ENCODE assay signal across 33 cellular contexts in the genomic region with DNA sequence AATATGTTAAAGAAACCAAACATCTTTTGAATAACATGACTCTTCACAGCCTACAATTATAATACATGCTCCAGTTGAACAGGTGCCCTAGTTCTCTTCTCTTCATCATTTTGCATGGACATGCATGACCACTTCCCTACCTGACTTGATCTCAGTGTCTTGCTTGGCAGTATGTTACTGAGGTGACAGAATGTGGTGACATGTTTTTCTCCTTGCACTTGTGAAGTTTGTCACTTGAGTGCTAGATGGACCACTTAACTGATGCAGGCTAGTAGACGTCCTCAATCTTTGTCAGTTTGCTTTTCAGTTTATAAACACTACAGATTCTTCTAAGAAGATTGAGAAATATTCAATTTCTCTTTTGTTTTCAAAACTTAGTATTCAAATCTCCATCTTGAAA. TPM values are rescaled to one million over a fixed set of nuclear protein-coding genes. Genes with fewer than 3 reads are reported as not detected.
"Had no signal": no experiment of that assay in that cellular context is flagged by ENCODE, and none has a peak within 500 bp of the region (broad histone marks: within the 10 kb centered on the region; RNA-seq: fewer than 3 reads in every experiment).

No MANE protein-coding gene starts in this region.

- H3K9me3 ChIP-seq: adrenal gland, ascending aorta, body of pancreas, breast epithelium had no signal

- DNase-seq: activated effector memory CD4-positive, alpha-beta T cell treated with anti-CD3 and anti-CD28 coated beads, Interleukin-2, amount 50 U/mL, for 16 hours; activated effector memory CD4-positive, alpha-beta T cell treated with Interleukin-2 at 50 U/mL for 16 hours; activated gamma-delta T cell; activated gamma-delta T cell treated with Interleukin-2 at 50 U/mL for 16 hours; activated naive CD4-positive, alpha-beta T cell; activated naive CD4-positive, alpha-beta T cell treated with anti-CD3 and anti-CD28 coated beads for 36 hours; activated naive CD4-positive, alpha-beta T cell treated with anti-CD3 and anti-CD28 coated beads, Interleukin-2, amount 10 ng/mL, durations not matched to agents 7 days and 5 days; activated naive CD4-positive, alpha-beta T cell treated with anti-CD3 and anti-CD28 coated beads, Interleukin-2, amount 50 U/mL, for 16 hours; activated naive CD4-positive, alpha-beta T cell treated with Interleukin-2 at 50 U/mL for 16 hours; activated naive CD8-positive, alpha-beta T cell treated with anti-CD3 and anti-CD28 coated beads for 36 hours; activated naive CD8-positive, alpha-beta T cell treated with anti-CD3 and anti-CD28 coated beads, Interleukin-2, amount 10 ng/mL, durations not matched to agents 7 days and 5 days; activated naive CD8-positive, alpha-beta T cell treated with anti-CD3 and anti-CD28 coated beads, Interleukin-2, amount 50 U/mL, for 24 hours; activated T-cell treated with anti-CD3 and anti-CD28 coated beads, Interleukin-2, amount 50 U/mL, for 1 hour; activated T-cell treated with anti-CD3 and anti-CD28 coated beads, Interleukin-2, amount 50 U/mL, for 24 hours; activated T-cell treated with anti-CD3 and anti-CD28 coated beads, Interleukin-2, amount 50 U/mL, for 4 hours; activated T-cell treated with anti-CD3 and anti-CD28 coated beads, Interleukin-2, amount 50 U/mL, for 48 hours; activated T-cell treated with anti-CD3 and anti-CD28 coated beads, Interleukin-2, amount 50 U/mL, for 72 hours; adrenal gland; amniotic stem cell; amygdala; anterior cingulate cortex; aorta; body of pancreas; brain microvascular endothelial cell; caudate nucleus; central memory CD4-positive, alpha-beta T cell; cerebellar nuclear complex had no signal

- H3K27ac ChIP-seq: adrenal gland, ascending aorta, body of pancreas, brain microvascular endothelial cell, breast epithelium, cardiac muscle cell had no signal

- FAIRE-seq: astrocyte, bronchial epithelial cell had no signal

- H3K36me3 ChIP-seq: adrenal gland, ascending aorta, brain microvascular endothelial cell, breast epithelium, cardiac muscle cell had no signal

- H3K4me3 ChIP-seq: adrenal gland, ascending aorta, body of pancreas, breast epithelium, cardiac muscle cell had no signal

- H3K27me3 ChIP-seq: adrenal gland, ascending aorta, body of pancreas, brain microvascular endothelial cell, breast epithelium, cardiac muscle cell had no signal

RNA-seq across cellular contexts. Expression of gene KRTAP13-2, which starts 10.1 kb away (rescaled TPM):
- polyA plus RNA-seq: adipose tissue, adrenal gland, aorta, cardiac muscle cell had no signal

RNA-seq across cellular contexts. Expression of gene KRTAP13-1, which starts 13.6 kb away (rescaled TPM):
- polyA plus RNA-seq: adipose tissue, adrenal gland, aorta, cardiac muscle cell had no signal

RNA-seq across cellular contexts. Expression of gene KRTAP23-1, which starts 33.8 kb away (rescaled TPM):
- polyA plus RNA-seq: adipose tissue, adrenal gland, aorta, cardiac muscle cell had no signal

RNA-seq across cellular contexts. Expression of gene KRTAP13-3, which starts 43.5 kb away (rescaled TPM):
- polyA plus RNA-seq: adipose tissue, adrenal gland, aorta, cardiac muscle cell had no signal

RNA-seq across cellular contexts. Expression of gene KRTAP27-1, which starts 44.7 kb away (rescaled TPM):
- polyA plus RNA-seq: adipose tissue, adrenal gland, aorta, cardiac muscle cell had no signal
